In genomic region chr5:10351882-10352395, GRCh38 we compare ENCODE assay signal across 11 cellular contexts. TPM values are rescaled to one million over a fixed set of nuclear protein-coding genes. Genes with fewer than 3 reads are reported as not detected.
DNase-seq lines count a peak whose midpoint lies in the region; ATAC-seq and TF ChIP-seq lines count a peak whose summit lies in the region.
"Had no signal": no experiment of that assay in that cellular context is flagged by ENCODE, and none has a peak within 500 bp of the region (broad histone marks: within the 10 kb centered on the region; RNA-seq: fewer than 3 reads in every experiment).

No MANE protein-coding gene starts in this region.

- H3K9me3 ChIP-seq in Caco-2, result no peaks in the 10 kb centered on the region
- no peaks in the 10 kb centered on the region for H3K9me3 ChIP-seq in Karpas-422 (ENCODE audit: low read length)
- H3K9me3 ChIP-seq in neuron (ENCODE audit: low read length), result no peaks in the 10 kb centered on the region
- H3K9me3 ChIP-seq in upper lobe of left lung, result no peaks in the 10 kb centered on the region

- peaks cover 13% of the 10 kb centered on the region for H3K36me3 Mint-ChIP-seq in Caco-2 (ENCODE audit: insufficient read depth, unreplicated experiment)
- H3K36me3 Mint-ChIP-seq in central memory CD8-positive, alpha-beta T cell (ENCODE audit: insufficient read depth), result peaks cover 15% of the 10 kb centered on the region

- TF ChIP-seq CTCF in Caco-2 (IDR thresholded peaks at IDR 0.05; ENCODE audit: insufficient read depth in 1 of 2, low read depth in 1 of 2, low read length in 1 of 2, severe bottlenecking in 1 of 2, unreplicated experiment in 1 of 2) (no peak), upper lobe of left lung (IDR thresholded peaks at IDR 0.05) (no peak)

- no peak overlapping the region for H3K4me3 ChIP-seq in Caco-2 (ENCODE audit: low read depth, low read length)
- peak overlapping the region; percentile 81 for H3K4me3 ChIP-seq in Karpas-422 (ENCODE audit: low read length)
- peak overlapping the region; percentile 79 for H3K4me3 ChIP-seq in neuron (ENCODE audit: low read length)
- no peak overlapping the region for H3K4me3 ChIP-seq in upper lobe of left lung

- H3K27ac Mint-ChIP-seq in Caco-2 (ENCODE audit: unreplicated experiment), result peak overlapping the region; percentile 99
- H3K27ac Mint-ChIP-seq in central memory CD8-positive, alpha-beta T cell (ENCODE audit: low read depth), result peak overlapping the region; percentile 100

- H3K27ac ChIP-seq in Karpas-422 (ENCODE audit: low read length), result peak overlapping the region; percentile 94
- H3K27ac ChIP-seq in upper lobe of left lung, result peak overlapping the region in 1 of 4 donors; percentile 99

- no peaks in the 10 kb centered on the region for H3K27me3 ChIP-seq in Caco-2 (replicated peaks; ENCODE audit: control insufficient read depth, insufficient read depth, low read length)
- no peaks in the 10 kb centered on the region for H3K27me3 ChIP-seq in Karpas-422 (ENCODE audit: low read length)
- no peaks in the 10 kb centered on the region for H3K27me3 ChIP-seq in neuron (ENCODE audit: insufficient read depth, low read length)
- no peaks in the 10 kb centered on the region for H3K27me3 ChIP-seq in upper lobe of left lung

- intact Hi-C loops in Caco-2 (cut with micrococcal nuclease; ENCODE audit: unreplicated experiment), result loop anchor here (2.0 to 5.0 kb wide), 3 partner anchors 17 to 130 kb away; no protein-coding TSS in a partner anchor

- peaks cover 32% of the 10 kb centered on the region for H3K79me2 ChIP-seq in Karpas-422 (ENCODE audit: low read length)

- no peaks in the 10 kb centered on the region for H3K4me1 Mint-ChIP-seq in Caco-2 (ENCODE audit: low read depth, unreplicated experiment)
- peaks cover 16% of the 10 kb centered on the region for H3K4me1 Mint-ChIP-seq in central memory CD8-positive, alpha-beta T cell

- no TSS peak for BruUV-seq in Caco-2 (replicated peaks; lab: Mats Ljungman, UMichigan)

- peak overlapping the region; percentile 92 for H3K9ac ChIP-seq in Karpas-422 (ENCODE audit: low read length)

- no peaks in the 10 kb centered on the region for H3K27me3 Mint-ChIP-seq in Caco-2 (ENCODE audit: insufficient read depth, unreplicated experiment)
- H3K27me3 Mint-ChIP-seq in central memory CD8-positive, alpha-beta T cell, result no peaks in the 10 kb centered on the region

- no peak for ATAC-seq in central memory CD8-positive, alpha-beta T cell (replicated peaks; ENCODE audit: extremely low read depth, poor library complexity, severe bottlenecking)
- ATAC-seq in upper lobe of left lung (ENCODE audit: low FRiP score in 2 of 2), result no peak
- no peak for ATAC-seq in HG02981 (IDR thresholded peaks at IDR 0.05; ENCODE audit: unreplicated experiment)

- no peaks in the 10 kb centered on the region for H3K9me3 Mint-ChIP-seq in Caco-2 (ENCODE audit: unreplicated experiment)
- no peaks in the 10 kb centered on the region for H3K9me3 Mint-ChIP-seq in central memory CD8-positive, alpha-beta T cell

- TF ChIP-seq EP300 in upper lobe of left lung (IDR thresholded peaks at IDR 0.05), result no peak

- H3K4me3 Mint-ChIP-seq in Caco-2 (ENCODE audit: unreplicated experiment), result peak overlapping the region; percentile 97
- no peak overlapping the region for H3K4me3 Mint-ChIP-seq in central memory CD8-positive, alpha-beta T cell

- DNase-seq in Caco-2, result no peak
- DNase-seq in Karpas-422, result no peak
- no peak for DNase-seq in central memory CD8-positive, alpha-beta T cell (ENCODE audit: low spot score in 2 of 2)
- DNase-seq in upper lobe of left lung, result no peak
- DNase-seq in nucleus accumbens (lab: John Stamatoyannopoulos, UW), result no peak
- DNase-seq in COR-L47 (lab: John Stamatoyannopoulos, UW), result no peak
- DNase-seq: activated effector memory CD4-positive, alpha-beta T cell treated with Interleukin-2 at 50 U/mL for 16 hours; H7; RPMI8226 had no signal

- CTCF ChIA-PET in Caco-2 (lab: Charles Lee), result no interaction called here

- no peaks in the 10 kb centered on the region for H3K9me2 ChIP-seq in Karpas-422 (replicated peaks; ENCODE audit: insufficient read depth, low read length)

- peaks cover 7% of the 10 kb centered on the region; the same call in 1 of the 2 replicates for H3K4me1 ChIP-seq in Caco-2
- peaks cover 31% of the 10 kb centered on the region for H3K4me1 ChIP-seq in Karpas-422 (ENCODE audit: low read length)
- peaks cover 23% of the 10 kb centered on the region for H3K4me1 ChIP-seq in neuron (ENCODE audit: insufficient read depth, low read length)
- H3K4me1 ChIP-seq in upper lobe of left lung, result peaks cover 14 to 27% (median 21%) of the 10 kb centered on the region in 4 donors

- H2AFZ ChIP-seq in Karpas-422 (ENCODE audit: low read length) (no peak overlapping the region), neuron (ENCODE audit: low read depth, low read length) (no peak overlapping the region)

- peaks cover 9% of the 10 kb centered on the region; the same call in 1 of the 2 replicates for H4K20me1 ChIP-seq in Karpas-422 (ENCODE audit: insufficient read depth, low read depth, low read length)

- POLR2A ChIA-PET in Caco-2 (lab: Charles Lee), result no interaction called here

- no peaks in the 10 kb centered on the region for H3K36me3 ChIP-seq in Caco-2 (ENCODE audit: control insufficient read depth, insufficient read depth, low read length)
- H3K36me3 ChIP-seq in Karpas-422 (ENCODE audit: insufficient read depth, low read length), result no peaks in the 10 kb centered on the region
- H3K36me3 ChIP-seq in neuron (ENCODE audit: insufficient read depth, low read length), result no peaks in the 10 kb centered on the region
- no peaks in the 10 kb centered on the region for H3K36me3 ChIP-seq in upper lobe of left lung

- H3K4me2 ChIP-seq in Karpas-422 (ENCODE audit: low read depth, low read length, poor library complexity, severe bottlenecking), result peak overlapping the region; percentile 86

- TF ChIP-seq POLR2A in upper lobe of left lung (IDR thresholded peaks at IDR 0.05), result no peak

- 92 to 93% methylated on average over 12 of the region's 12 CpGs for WGBS in upper lobe of left lung, 2 donors

RNA-seq across cellular contexts. Expression of gene MARCHF6, which starts 1.6 kb away (rescaled TPM):
- total RNA-seq in Caco-2 (2022) (111 and 123 TPM in 2 replicates), upper lobe of left lung (100 to 1,000 TPM in 4 of 6 donors, 10 to 100 TPM in 2; 48.5 to 128 (median 110) TPM)
- total RNA-seq in Karpas-422 (2014; rRNA removed; shearing (Covaris generic); ENCODE audit: low replicate concordance), result 38.0 and 88.4 TPM in 2 replicates

RNA-seq across cellular contexts. Expression of gene CMBL, which starts 44.2 kb away (rescaled TPM):
- total RNA-seq in Caco-2 (2022) (16.5 and 18.4 TPM in 2 replicates), upper lobe of left lung (10 to 100 TPM in 2 of 6 donors, 1 to 10 TPM in 4; 8.0 to 19.1 (median 8.4) TPM)
- total RNA-seq in Karpas-422 (2014; rRNA removed; shearing (Covaris generic); ENCODE audit: low replicate concordance), result not detected in 2 replicates

Comparison
In these comparisons a context has a peak if more than half of its experiments do, and no peak if none do; other contexts are left out.
1. H3K4me3 ChIP-seq: peak in Karpas-422 (single experiment) and neuron (single experiment); none in Caco-2 (single experiment) and upper lobe of left lung (0 of 4).